17 cellular contexts compared by ENCODE assay signal in the genomic region with DNA sequence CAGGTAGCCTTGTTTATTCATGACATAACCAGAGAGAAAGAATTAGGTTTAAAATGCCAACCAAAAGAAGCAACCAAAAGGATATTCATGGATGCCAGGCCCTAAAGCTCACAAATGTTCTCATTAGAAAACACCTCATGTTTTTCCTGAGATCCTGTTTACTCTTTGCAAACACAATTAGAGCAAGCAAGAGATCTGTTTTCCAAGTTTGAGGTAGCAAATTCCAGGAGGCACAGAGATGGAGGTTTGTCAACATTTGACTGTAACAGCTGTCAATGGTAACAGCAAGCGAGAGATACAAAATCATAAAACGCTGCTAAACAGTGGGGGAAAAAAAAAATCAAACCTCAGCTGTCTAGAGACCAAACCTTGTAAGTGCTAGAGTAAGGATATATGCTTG.
"Had no signal": no experiment of that assay in that cellular context is flagged by ENCODE, and none has a peak within 500 bp of the region (broad histone marks: within the 10 kb centered on the region; RNA-seq: fewer than 3 reads in every experiment).

No MANE protein-coding gene starts in this region.

- H3K27ac Mint-ChIP-seq: activated naive CD8-positive, alpha-beta T cell treated with anti-CD3 and anti-CD28 coated beads for 36 hours; activated T-cell treated with anti-CD3 and anti-CD28 coated beads, Interleukin-2, amount 50 U/mL, for 24 hours; activated T-helper 17 cell treated with anti-CD3 and anti-CD28 coated beads, Interleukin-2, amount 50 U/mL, for 72 hours; naive thymus-derived CD8-positive, alpha-beta T cell; stimulated activated naive CD8-positive, alpha-beta T cell treated with anti-CD3 and anti-CD28 coated beads, Interleukin-15, Interleukin-2, amounts not matched to agents 100 ng/mL and 50 ng/mL, for 24 hours; T-cell; T-helper 2 cell treated with Interferon-gamma antibody and Interleukin-4, amounts not matched to agents 5 μg/mL and 100 μg/mL, for 36 hours had no signal

- H3K4me1 ChIP-seq: breast epithelium had no signal

- H3K9me3 Mint-ChIP-seq: activated T-cell treated with anti-CD3 and anti-CD28 coated beads, Interleukin-2, amount 50 U/mL, for 24 hours; stimulated activated naive CD8-positive, alpha-beta T cell treated with anti-CD3 and anti-CD28 coated beads, Interleukin-15, Interleukin-2, amounts not matched to agents 100 ng/mL and 50 ng/mL, for 24 hours had no signal

- H3K9me3 ChIP-seq: breast epithelium, heart left ventricle, psoas muscle, tibial artery had no signal

- DNase-seq: activated naive CD8-positive, alpha-beta T cell treated with anti-CD3 and anti-CD28 coated beads for 36 hours; activated T-cell treated with anti-CD3 and anti-CD28 coated beads, Interleukin-2, amount 50 U/mL, for 24 hours; heart left ventricle; naive thymus-derived CD8-positive, alpha-beta T cell; psoas muscle; right cardiac atrium; stimulated activated CD4-positive, alpha-beta T cell treated with anti-CD3 and anti-CD28 coated beads, Interleukin-1b, Interleukin-23, amount 100 ng/mL, for 48 hours; T-cell; tibial artery; WERI-Rb-1 had no signal

- H3K27me3 ChIP-seq: breast epithelium, heart left ventricle, tibial artery had no signal

- H3K4me3 Mint-ChIP-seq: activated naive CD8-positive, alpha-beta T cell treated with anti-CD3 and anti-CD28 coated beads for 36 hours; activated T-cell treated with anti-CD3 and anti-CD28 coated beads, Interleukin-2, amount 50 U/mL, for 24 hours; activated T-helper 17 cell treated with anti-CD3 and anti-CD28 coated beads, Interleukin-2, amount 50 U/mL, for 72 hours; central memory CD8-positive, alpha-beta T cell; naive thymus-derived CD8-positive, alpha-beta T cell; stimulated activated naive CD8-positive, alpha-beta T cell treated with anti-CD3 and anti-CD28 coated beads, Interleukin-15, Interleukin-2, amounts not matched to agents 100 ng/mL and 50 ng/mL, for 24 hours; T-cell; T-helper 2 cell treated with Interferon-gamma antibody and Interleukin-4, amounts not matched to agents 5 μg/mL and 100 μg/mL, for 36 hours had no signal

- H3K4me3 ChIP-seq: breast epithelium, heart left ventricle, lung, psoas muscle, skin epidermis, tibial artery had no signal

- H3K36me3 Mint-ChIP-seq: activated naive CD8-positive, alpha-beta T cell treated with anti-CD3 and anti-CD28 coated beads for 36 hours; naive thymus-derived CD8-positive, alpha-beta T cell; T-cell had no signal

- H3K4me1 Mint-ChIP-seq: activated naive CD8-positive, alpha-beta T cell treated with anti-CD3 and anti-CD28 coated beads for 36 hours; activated T-helper 17 cell treated with anti-CD3 and anti-CD28 coated beads, Interleukin-2, amount 50 U/mL, for 72 hours; central memory CD8-positive, alpha-beta T cell; T-cell had no signal

- ATAC-seq: activated T-helper 17 cell treated with anti-CD3 and anti-CD28 coated beads, Interleukin-2, amount 50 U/mL, for 72 hours; heart left ventricle; naive thymus-derived CD8-positive, alpha-beta T cell; psoas muscle; right cardiac atrium; T-cell had no signal

- H3K27ac ChIP-seq: breast epithelium, psoas muscle, skin epidermis, tibial artery, WERI-Rb-1 had no signal

- H3K36me3 ChIP-seq: breast epithelium, WERI-Rb-1 had no signal

- H3K27me3 Mint-ChIP-seq: activated naive CD8-positive, alpha-beta T cell treated with anti-CD3 and anti-CD28 coated beads for 36 hours; activated T-cell treated with anti-CD3 and anti-CD28 coated beads, Interleukin-2, amount 50 U/mL, for 24 hours; activated T-helper 17 cell treated with anti-CD3 and anti-CD28 coated beads, Interleukin-2, amount 50 U/mL, for 72 hours; central memory CD8-positive, alpha-beta T cell; naive thymus-derived CD8-positive, alpha-beta T cell; stimulated activated naive CD8-positive, alpha-beta T cell treated with anti-CD3 and anti-CD28 coated beads, Interleukin-15, Interleukin-2, amounts not matched to agents 100 ng/mL and 50 ng/mL, for 24 hours; T-cell had no signal
